In genomic region chr2:28603821-28604220, GRCh38 we compare ENCODE assay signal across 12 cellular contexts.
DNase-seq lines count a peak whose midpoint lies in the region; ATAC-seq and TF ChIP-seq lines count a peak whose summit lies in the region.
"Had no signal": no experiment of that assay in that cellular context is flagged by ENCODE, and none has a peak within 500 bp of the region (broad histone marks: within the 10 kb centered on the region; RNA-seq: fewer than 3 reads in every experiment).

No MANE protein-coding gene starts in this region.

- H3K79me2 ChIP-seq in MM.1S (ENCODE audit: low read length), result no peaks in the 10 kb centered on the region

- H3K4me2 ChIP-seq in MM.1S (ENCODE audit: low read depth, low read length), result no peak overlapping the region

- H3K27ac Mint-ChIP-seq in CD4-positive, alpha-beta memory T cell, result peak overlapping the region in 4 of 7 donors; percentile 42 to 90 (median 60)
- H3K27ac Mint-ChIP-seq in T-helper 17 cell, result peak overlapping the region; percentile 84

- WGBS in spleen, 5 donors, result 71 to 90% (median 78%) methylated on average over 3 to 10 of the region's 10 CpGs

- in situ Hi-C loops in ACHN (cut with HindIII; ENCODE audit: low pct_ligation_motif_present, low pct_unique_long_range_greater_than_20kb, low sequenced_read_pairs), result no loop called here

- H3K36me3 Mint-ChIP-seq in CD4-positive, alpha-beta memory T cell, result no peaks in the 10 kb centered on the region
- no peaks in the 10 kb centered on the region for H3K36me3 Mint-ChIP-seq in T-helper 17 cell (ENCODE audit: low read depth)
- H3K36me3 Mint-ChIP-seq: CD8-positive, alpha-beta memory T cell had no signal

- no peaks in the 10 kb centered on the region for H3K9me3 Mint-ChIP-seq in CD4-positive, alpha-beta memory T cell
- H3K9me3 Mint-ChIP-seq: CD8-positive, alpha-beta memory T cell had no signal

- no peaks in the 10 kb centered on the region for H3K27me3 ChIP-seq in CD4-positive, alpha-beta memory T cell (ENCODE audit: insufficient read depth, low read length)
- H3K27me3 ChIP-seq in lower lobe of right lung (ENCODE audit: low read depth) (no peaks in the 10 kb centered on the region), spleen (replicated peaks in 1 of 7) (no peaks in the 10 kb centered on the region), MM.1S (replicated peaks; ENCODE audit: insufficient read depth, low read length) (no peaks in the 10 kb centered on the region)
- H3K27me3 ChIP-seq: SJCRH30 had no signal

- CTCF ChIA-PET in CD4-positive, alpha-beta memory T cell (lab: Charles Lee; ENCODE audit: partially characterized antibody), result interaction anchor here (0.9 to 2.5 kb wide), 2 partner anchors 9 to 15 kb away, joined by 3 to 19 read pairs; no protein-coding TSS in a partner anchor

- ATAC-seq in T-helper 17 cell (no peak), lower lobe of right lung (no peak)

- no peak overlapping the region for H2AFZ ChIP-seq in MM.1S (ENCODE audit: low read length)

- POLR2A ChIA-PET in CD4-positive, alpha-beta memory T cell (lab: Charles Lee; ENCODE audit: partially characterized antibody), result interaction anchor here (1.0 to 2.0 kb wide), 3 partner anchors 9 to 148 kb away, joined by 5 to 10 read pairs (median 8); partner anchors contain the start of gene PPP1CB

- H3K9me3 ChIP-seq in CD4-positive, alpha-beta memory T cell (ENCODE audit: control insufficient read depth in 1 of 2, low read length in 2 of 2), result no peaks in the 10 kb centered on the region
- H3K9me3 ChIP-seq in T-helper 17 cell (ENCODE audit: control insufficient read depth, low read length, poor library complexity, severe bottlenecking) (no peaks in the 10 kb centered on the region), lower lobe of right lung (no peaks in the 10 kb centered on the region), spleen (no peaks in the 10 kb centered on the region), MM.1S (replicated peaks; ENCODE audit: insufficient read depth, low read length) (no peaks in the 10 kb centered on the region)
- H3K9me3 ChIP-seq: SJCRH30 had no signal

- DNase-seq in CD4-positive, alpha-beta memory T cell, result no peak
- no peak for DNase-seq in T-helper 17 cell
- DNase-seq in lower lobe of right lung, result no peak
- peak; percentile 62 for DNase-seq in spleen
- no peak for DNase-seq in ACHN
- DNase-seq in MM.1S, result no peak
- no peak for DNase-seq in RPMI8226
- no peak for DNase-seq in AG08395 (ENCODE audit: low spot score)
- DNase-seq: CD8-positive, alpha-beta memory T cell; DND-41; NCI-H187 treated with DMSO at 0.1 percent for 48 hours; SJCRH30 had no signal

- H3K36me3 ChIP-seq in CD4-positive, alpha-beta memory T cell (ENCODE audit: insufficient read depth, low read length), result no peaks in the 10 kb centered on the region
- no peaks in the 10 kb centered on the region for H3K36me3 ChIP-seq in lower lobe of right lung
- H3K36me3 ChIP-seq in spleen, result peaks cover 0 to 4% (median 0%) of the 10 kb centered on the region in 6 donors
- no peaks in the 10 kb centered on the region for H3K36me3 ChIP-seq in MM.1S (replicated peaks; ENCODE audit: insufficient read depth, low read length)
- H3K36me3 ChIP-seq: SJCRH30 had no signal

- peaks cover 6 to 20% (median 16%) of the 10 kb centered on the region in 4 donors for H3K4me1 Mint-ChIP-seq in CD4-positive, alpha-beta memory T cell
- peaks cover 8% of the 10 kb centered on the region for H3K4me1 Mint-ChIP-seq in T-helper 17 cell

- no peaks in the 10 kb centered on the region for H4K20me1 ChIP-seq in MM.1S (ENCODE audit: insufficient read depth, low read length)

- no peaks in the 10 kb centered on the region for H3K27me3 Mint-ChIP-seq in CD4-positive, alpha-beta memory T cell
- no peaks in the 10 kb centered on the region for H3K27me3 Mint-ChIP-seq in T-helper 17 cell
- H3K27me3 Mint-ChIP-seq: CD8-positive, alpha-beta memory T cell had no signal

- no peaks in the 10 kb centered on the region for H3F3A ChIP-seq in MM.1S (ENCODE audit: insufficient read depth, low read length)

- no peak for TF ChIP-seq POLR2A in spleen (IDR thresholded peaks at IDR 0.05)

- peaks cover 16% of the 10 kb centered on the region for H3K4me1 ChIP-seq in CD4-positive, alpha-beta memory T cell (ENCODE audit: insufficient read depth, low read length)
- H3K4me1 ChIP-seq in lower lobe of right lung (peaks cover 13% of the 10 kb centered on the region), spleen (peaks cover 0 to 54% (median 6%) of the 10 kb centered on the region in 6 donors), MM.1S (ENCODE audit: low read length) (no peaks in the 10 kb centered on the region)

- H3K4me3 Mint-ChIP-seq in CD4-positive, alpha-beta memory T cell, result no peak overlapping the region
- no peak overlapping the region for H3K4me3 Mint-ChIP-seq in T-helper 17 cell
- H3K4me3 Mint-ChIP-seq: CD8-positive, alpha-beta memory T cell had no signal

- TF ChIP-seq CTCF in lower lobe of right lung (IDR thresholded peaks at IDR 0.05) (no peak), spleen (IDR thresholded peaks at IDR 0.05 in 8 of 11, conservative IDR thresholded peaks at IDR 0.05 in 3 of 11) (no peak), MM.1S (IDR thresholded peaks at IDR 0.05; ENCODE audit: low read length) (no peak)

- H3K4me3 ChIP-seq in CD4-positive, alpha-beta memory T cell (ENCODE audit: low read length in 2 of 2), result no peak overlapping the region
- H3K4me3 ChIP-seq in lower lobe of right lung (no peak overlapping the region), spleen (peak overlapping the region in 1 of 8 donors; percentile 57), MM.1S (ENCODE audit: low read length) (no peak overlapping the region)
- H3K4me3 ChIP-seq: SJCRH30 had no signal

- no peak overlapping the region for H3K9ac ChIP-seq in MM.1S (ENCODE audit: low read length)

- intact Hi-C loops in CD4-positive, alpha-beta memory T cell (cut with micrococcal nuclease), result no loop called here
- intact Hi-C loops in lower lobe of right lung (cut with DNase I) (no loop called here), spleen (cut with DNase I; ENCODE audit: low total_unique reads) (no loop called here)

- H3K27ac ChIP-seq in CD4-positive, alpha-beta memory T cell (ENCODE audit: low read depth, low read length), result no peak overlapping the region
- H3K27ac ChIP-seq in lower lobe of right lung (peak overlapping the region; percentile 48), spleen (peak overlapping the region in 6 of 8 donors; percentile 44 to 89 (median 80)), MM.1S (ENCODE audit: low read length) (no peak overlapping the region)
- H3K27ac ChIP-seq: SJCRH30 had no signal

- H3K9me2 ChIP-seq in MM.1S (replicated peaks; ENCODE audit: insufficient read depth, low read length), result no peaks in the 10 kb centered on the region

Comparison
In these comparisons a context has a peak if more than half of its experiments do, and no peak if none do; other contexts are left out.
1. H3K27ac ChIP-seq: peak in lower lobe of right lung (single experiment) and spleen (6 of 8); none in CD4-positive, alpha-beta memory T cell (single experiment) and MM.1S (single experiment).